ENCODE assay signal across 1 cellular context in the genomic region with DNA sequence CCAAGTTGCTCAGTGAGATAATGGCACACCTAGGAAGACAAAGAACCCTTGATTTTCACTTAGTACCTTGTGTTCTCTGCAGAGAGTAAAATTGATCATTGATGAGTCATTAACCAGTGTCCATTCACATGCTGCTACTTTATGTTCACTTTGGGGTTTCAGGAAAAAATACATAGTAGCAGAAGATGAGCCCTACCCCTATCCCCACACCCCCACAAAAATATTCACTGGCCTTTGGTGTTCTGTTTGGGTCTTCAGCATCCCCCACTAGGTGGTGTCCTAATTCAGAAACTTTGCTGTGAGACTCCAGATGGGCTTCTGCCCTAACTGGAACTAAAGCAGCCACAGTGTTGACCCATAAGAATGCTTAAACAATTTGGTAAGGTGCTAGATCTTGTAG.
TF ChIP-seq lines count a peak whose summit lies in the region.

No MANE protein-coding gene starts in this region.

TF ChIP-seq in K562, 482 proteins besides CTCF, POLR2A, EP300 and RAD21 (continued from another document):
- TF ChIP-seq, protein P1, sequence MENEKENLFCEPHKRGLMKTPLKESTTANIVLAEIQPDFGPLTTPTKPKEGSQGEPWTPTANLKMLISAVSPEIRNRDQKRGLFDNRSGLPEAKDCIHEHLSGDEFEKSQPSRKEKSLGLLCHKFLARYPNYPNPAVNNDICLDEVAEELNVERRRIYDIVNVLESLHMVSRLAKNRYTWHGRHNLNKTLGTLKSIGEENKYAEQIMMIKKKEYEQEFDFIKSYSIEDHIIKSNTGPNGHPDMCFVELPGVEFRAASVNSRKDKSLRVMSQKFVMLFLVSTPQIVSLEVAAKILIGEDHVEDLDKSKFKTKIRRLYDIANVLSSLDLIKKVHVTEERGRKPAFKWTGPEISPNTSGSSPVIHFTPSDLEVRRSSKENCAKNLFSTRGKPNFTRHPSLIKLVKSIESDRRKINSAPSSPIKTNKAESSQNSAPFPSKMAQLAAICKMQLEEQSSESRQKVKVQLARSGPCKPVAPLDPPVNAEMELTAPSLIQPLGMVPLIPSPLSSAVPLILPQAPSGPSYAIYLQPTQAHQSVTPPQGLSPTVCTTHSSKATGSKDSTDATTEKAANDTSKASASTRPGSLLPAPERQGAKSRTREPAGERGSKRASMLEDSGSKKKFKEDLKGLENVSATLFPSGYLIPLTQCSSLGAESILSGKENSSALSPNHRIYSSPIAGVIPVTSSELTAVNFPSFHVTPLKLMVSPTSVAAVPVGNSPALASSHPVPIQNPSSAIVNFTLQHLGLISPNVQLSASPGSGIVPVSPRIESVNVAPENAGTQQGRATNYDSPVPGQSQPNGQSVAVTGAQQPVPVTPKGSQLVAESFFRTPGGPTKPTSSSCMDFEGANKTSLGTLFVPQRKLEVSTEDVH (IDR thresholded peaks at IDR 0.05; ENCODE audit: low read depth, partially characterized antibody) = no peak
- TF ChIP-seq, protein P2, sequence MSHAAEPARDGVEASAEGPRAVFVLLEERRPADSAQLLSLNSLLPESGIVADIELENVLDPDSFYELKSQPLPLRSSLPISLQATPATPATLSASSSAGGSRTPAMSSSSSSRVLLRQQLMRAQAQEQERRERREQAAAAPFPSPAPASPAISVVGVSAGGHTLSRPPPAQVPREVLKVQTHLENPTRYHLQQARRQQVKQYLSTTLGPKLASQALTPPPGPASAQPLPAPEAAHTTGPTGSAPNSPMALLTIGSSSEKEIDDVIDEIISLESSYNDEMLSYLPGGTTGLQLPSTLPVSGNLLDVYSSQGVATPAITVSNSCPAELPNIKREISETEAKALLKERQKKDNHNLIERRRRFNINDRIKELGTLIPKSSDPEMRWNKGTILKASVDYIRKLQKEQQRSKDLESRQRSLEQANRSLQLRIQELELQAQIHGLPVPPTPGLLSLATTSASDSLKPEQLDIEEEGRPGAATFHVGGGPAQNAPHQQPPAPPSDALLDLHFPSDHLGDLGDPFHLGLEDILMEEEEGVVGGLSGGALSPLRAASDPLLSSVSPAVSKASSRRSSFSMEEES (CRISPR knock-in tag; IDR thresholded peaks at IDR 0.05) = no peak
